In genomic region chr4:1870578-1871443, GRCh38 we compare ENCODE assay signal across 8 cellular contexts. TPM values are rescaled to one million over a fixed set of nuclear protein-coding genes. Genes with fewer than 3 reads are reported as not detected.
DNase-seq lines count a peak whose midpoint lies in the region; ATAC-seq and TF ChIP-seq lines count a peak whose summit lies in the region.

Gene NSD2 (plus strand): TSS chr4:1871393. CDS start chr4:1900655, 29,262 bp downstream.

- H4K5ac ChIP-seq in H9 (ENCODE audit: insufficient read length, low read depth, low read length), result no peak within 1 kb of the TSS

- H3K9ac ChIP-seq in H9 (ENCODE audit: extremely low read depth, insufficient read length, low read length), result peak within 1 kb of the TSS; percentile 62

- no peak within 1 kb of the TSS for H3K23ac ChIP-seq in H9 (ENCODE audit: insufficient read length, low read depth, low read length)

- peak within 1 kb of the TSS in 1 of 3 experiments; percentile 15; a peak in 4 of 7 replicates for H3K27ac Mint-ChIP-seq in H9

- peaks cover 45% of the 10 kb centered on the region for H3K27me3 Mint-ChIP-seq in H9 (ENCODE audit: low read depth)

- no peak within 1 kb of the TSS for H3T11ph ChIP-seq in H9 (ENCODE audit: low read length)

- no peak within 1 kb of the TSS for H2BK120ac ChIP-seq in H9 (ENCODE audit: low read depth, low read length, poor library complexity, severe bottlenecking)

- no peak within 1 kb of the TSS for H3K4ac ChIP-seq in H9 (ENCODE audit: low read depth, low read length)

- no peak within 1 kb of the TSS for H2AFZ ChIP-seq in H9 (ENCODE audit: low read length)
- peak within 1 kb of the TSS; percentile 58 for H2AFZ ChIP-seq in neuron (ENCODE audit: low read depth, low read length)

- peaks cover 7% of the 10 kb centered on the region for H3K23me2 ChIP-seq in H9 (ENCODE audit: insufficient read length, low read depth, low read length, poor library complexity, severe bottlenecking)

- peaks cover 26% of the 10 kb centered on the region; the same call in 1 of the 2 replicates for H3K79me2 ChIP-seq in H9 (ENCODE audit: insufficient read depth, low read length)

- in situ Hi-C loops in G401 (cut with HindIII; ENCODE audit: low sequenced_read_pairs), result no loop called here

- H3K36me3 Mint-ChIP-seq in H9 (ENCODE audit: insufficient read depth in 1 of 3, low read depth in 3 of 3), result no peaks in the 10 kb centered on the region; a peak in 1 of 7 replicates

- H3K4me3 Mint-ChIP-seq in H9, result peak within 1 kb of the TSS; percentile 77 to 87

- H4K91ac ChIP-seq in H9 (ENCODE audit: insufficient read length, low read depth, low read length), result no peak within 1 kb of the TSS

- ATAC-seq in foreskin keratinocyte, result peak; percentile 71

- H2BK20ac ChIP-seq in H9 (ENCODE audit: low read depth, low read length, poor library complexity, severe bottlenecking), result no peak within 1 kb of the TSS

- no CpG with 5 or more reads among the region's 155 CpGs for WGBS in H9 (ENCODE audit: extremely low coverage, insufficient read length, low lambda C conversion rate)

- no peak within 1 kb of the TSS for H2AK5ac ChIP-seq in H9 (ENCODE audit: insufficient read length, low read length)

- H3K27me3 ChIP-seq in H9 (ENCODE audit: insufficient read depth, low read length), result peaks cover 26% of the 10 kb centered on the region
- H3K27me3 ChIP-seq in SJCRH30, result peaks cover 3% of the 10 kb centered on the region; the same call in 1 of the 2 replicates
- H3K27me3 ChIP-seq in foreskin keratinocyte, result no peaks in the 10 kb centered on the region
- H3K27me3 ChIP-seq in neuron (ENCODE audit: insufficient read depth, low read length), result no peaks in the 10 kb centered on the region

- H3K56ac ChIP-seq in H9 (ENCODE audit: insufficient read length, low read depth, low read length), result no peak within 1 kb of the TSS

- H3K18ac ChIP-seq in H9 (ENCODE audit: insufficient read length, low read depth, low read length), result peak within 1 kb of the TSS; percentile 89

- H3K36me3 ChIP-seq in SJCRH30 (no peaks in the 10 kb centered on the region), neuron (ENCODE audit: insufficient read depth, low read length) (no peaks in the 10 kb centered on the region)

- no peaks in the 10 kb centered on the region for H3K79me1 ChIP-seq in H9 (ENCODE audit: insufficient read depth, low read depth, low read length, poor library complexity, severe bottlenecking)

- H2BK5ac ChIP-seq in H9 (ENCODE audit: insufficient read length, low read length), result no peak within 1 kb of the TSS

- H3K4me1 ChIP-seq in H9 (ENCODE audit: insufficient read depth, low read length) (no peaks in the 10 kb centered on the region; the same call in 1 of the 2 replicates), SJCRH30 (peaks cover 2% of the 10 kb centered on the region; the same call in 1 of the 2 replicates), foreskin keratinocyte (peaks cover 12% of the 10 kb centered on the region), neuron (ENCODE audit: insufficient read depth, low read length) (peaks cover 45% of the 10 kb centered on the region)

- H3K4me2 ChIP-seq in H9 (ENCODE audit: insufficient read depth, insufficient read length, low read length), result peak within 1 kb of the TSS; percentile 90

- DNase-seq in G401 (ENCODE audit: low spot score) (peak; percentile 83), H9 (peak; percentile 77), M059J (ENCODE audit: low read depth) (peak; percentile 82), SJCRH30 (peak; percentile 84 to 91), activated gamma-delta T cell treated with Interleukin-2 at 50 U/mL for 16 hours (peak; percentile 83), foreskin keratinocyte (peak; percentile 59 to 78), stromal cell of bone marrow (ENCODE audit: low read depth) (peak; percentile 81)

- no peak within 1 kb of the TSS for H2BK15ac ChIP-seq in H9 (ENCODE audit: low read depth, low read length)

- H3K4me3 ChIP-seq in SJCRH30 (peak within 1 kb of the TSS; percentile 99), neuron (ENCODE audit: low read length) (peak within 1 kb of the TSS; percentile 86)

- H3K27ac ChIP-seq in H9 (ENCODE audit: insufficient read length, low read depth, low read length) (no peak within 1 kb of the TSS), SJCRH30 (peak within 1 kb of the TSS; percentile 95), foreskin keratinocyte (peak within 1 kb of the TSS; percentile 96)

- H3K9me3 Mint-ChIP-seq in H9, result no peaks in the 10 kb centered on the region

- peak within 1 kb of the TSS; percentile 84 for H3K14ac ChIP-seq in H9 (ENCODE audit: insufficient read depth, low read length)

- H4K8ac ChIP-seq in H9 (replicated peaks; ENCODE audit: insufficient read length, low read depth, low read length), result no peak within 1 kb of the TSS

- H4K20me1 ChIP-seq in H9 (ENCODE audit: control insufficient read depth, insufficient read depth, insufficient read length), result no peaks in the 10 kb centered on the region

- no peak for TF ChIP-seq CTCF in H9 (conservative IDR thresholded peaks at IDR 0.05)
- TF ChIP-seq CTCF in foreskin keratinocyte (conservative IDR thresholded peaks at IDR 0.05), result no peak

- H2BK12ac ChIP-seq in H9 (ENCODE audit: insufficient read length, low read depth, low read length), result peak within 1 kb of the TSS; percentile 4

- H3K9me3 ChIP-seq in H9 (ENCODE audit: control insufficient read depth, low read depth, low read length) (no peaks in the 10 kb centered on the region), SJCRH30 (replicated peaks) (no peaks in the 10 kb centered on the region), neuron (ENCODE audit: low read length) (no peaks in the 10 kb centered on the region)

- H3K4me1 Mint-ChIP-seq in H9, result peaks cover 31 to 33% of the 10 kb centered on the region in 2 experiments

RNA-seq across cellular contexts. Expression of gene NSD2, which starts in this region (rescaled TPM):
- 44.4 and 86.9 TPM in 2 replicates for total RNA-seq in G401 (2014; rRNA removed; shearing (Covaris generic))
- total RNA-seq in H9 (2021) (123 and 136 TPM in 2 replicates), foreskin keratinocyte (115 and 132 TPM in 2 replicates)
- 44.9 and 71.9 TPM in 2 replicates for total RNA-seq in M059J (2014; rRNA removed; shearing (Covaris generic))
- 120 and 138 TPM in 2 replicates for total RNA-seq in SJCRH30 (2014; rRNA removed; shearing (Covaris generic))
- 28.5 and 36.8 TPM in 2 replicates for polyA plus RNA-seq in foreskin keratinocyte
